Comparison of ENCODE assay signal across 1 cellular context in genomic region chr2:121682396-121683298, GRCh38.
TF ChIP-seq lines count a peak whose summit lies in the region.

No MANE protein-coding gene starts in this region.

TF ChIP-seq in K562, 482 proteins besides CTCF, POLR2A, EP300 and RAD21 (continued from another document):
- TF ChIP-seq USF1 (CRISPR knock-in tag; IDR thresholded peaks at IDR 0.05) (no peak), ELF4 (CRISPR knock-in tag; IDR thresholded peaks at IDR 0.05) (no peak), ETV6 (IDR thresholded peaks at IDR 0.05; ENCODE audit: borderline replicate concordance in 1 of 2, low read depth in 2 of 2, low read length in 1 of 2) (no peak), ETV6 (CRISPR knock-in tag; IDR thresholded peaks at IDR 0.05; ENCODE audit: borderline replicate concordance) (no peak), ZNF609 (CRISPR knock-in tag; IDR thresholded peaks at IDR 0.05; ENCODE audit: borderline replicate concordance) (no peak), ATF7 (IDR thresholded peaks at IDR 0.05) (0 out of 2 replicates have a peak, but pooled peaks have one; percentile 29), PRDM10 (IDR thresholded peaks at IDR 0.05; ENCODE audit: partially characterized antibody) (peak; percentile 81), LEF1 (IDR thresholded peaks at IDR 0.05) (0 out of 2 replicates have a peak, but pooled peaks have one; percentile 21), DLX4 (CRISPR knock-in tag; IDR thresholded peaks at IDR 0.05) (no peak)
TF ChIP-seq in K562: peak in this region for 14.
